Comparison of ENCODE assay signal across 3 cellular contexts in the genomic region with DNA sequence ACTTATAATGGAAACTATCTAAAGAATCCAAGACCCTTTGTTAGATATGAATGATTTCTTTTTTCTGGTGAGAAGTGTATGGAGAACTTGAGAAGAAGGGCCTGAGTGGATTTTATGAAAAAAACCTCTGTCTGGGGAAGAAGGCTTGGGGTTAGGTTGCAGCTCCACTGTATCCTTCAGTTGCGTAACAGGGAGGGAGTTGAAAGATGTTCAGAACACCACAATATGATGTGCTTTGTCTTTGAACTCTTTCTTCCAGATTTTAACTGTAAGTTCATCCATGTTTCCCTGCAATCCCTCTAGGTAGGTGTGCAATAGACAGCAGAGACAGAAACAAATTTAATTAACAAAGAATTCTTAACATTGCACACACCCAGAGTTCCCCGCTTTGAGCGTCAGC.
TF ChIP-seq lines count a peak whose summit lies in the region.

No MANE protein-coding gene starts in this region.

TF ChIP-seq in IMR-90, 13 proteins besides CTCF, POLR2A, EP300 and RAD21:
- peak; percentile 44; the same call in 1 of the 2 replicates for TF ChIP-seq CEBPB (IDR thresholded peaks at IDR 0.05; ENCODE audit: low read depth, low read length)
- no peak for TF ChIP-seq BHLHE40 (IDR thresholded peaks at IDR 0.05; ENCODE audit: low read depth, low read length)

TF ChIP-seq in Ishikawa, 13 proteins besides CTCF, POLR2A, EP300 and RAD21:
- TF ChIP-seq TAF1 (IDR thresholded peaks at IDR 0.05; ENCODE audit: low read depth) (no peak), CEBPB (IDR thresholded peaks at IDR 0.05) (peak; percentile 76)

TF ChIP-seq in H1, 55 proteins besides CTCF, POLR2A, EP300 and RAD21:
- TF ChIP-seq RXRA (IDR thresholded peaks at IDR 0.05; ENCODE audit: insufficient read depth, low read depth, low read length): no peak
- TF ChIP-seq NANOG (IDR thresholded peaks at IDR 0.05; ENCODE audit: insufficient read depth, low read depth, low read length, poor library complexity, severe bottlenecking): no peak
- no peak for TF ChIP-seq MAFK (IDR thresholded peaks at IDR 0.05; ENCODE audit: low read depth, low read length)
- peak; percentile 52; the same call in 1 of the 2 replicates for TF ChIP-seq CEBPB (IDR thresholded peaks at IDR 0.05; ENCODE audit: low read depth, low read length)
